In genomic region chr15:51861557-51862350, GRCh38 we compare ENCODE assay signal across 10 cellular contexts. TPM values are rescaled to one million over a fixed set of nuclear protein-coding genes. Genes with fewer than 3 reads are reported as not detected.
DNase-seq lines count a peak whose midpoint lies in the region.
"Had no signal": no experiment of that assay in that cellular context is flagged by ENCODE, and none has a peak within 500 bp of the region (broad histone marks: within the 10 kb centered on the region; RNA-seq: fewer than 3 reads in every experiment).

No MANE protein-coding gene starts in this region.

- no peaks in the 10 kb centered on the region for H3K27me3 ChIP-seq in trophoblast cell (ENCODE audit: insufficient read depth, low read length)
- H3K27me3 ChIP-seq: transverse colon had no signal

- no peak overlapping the region for H3K9ac ChIP-seq in trophoblast cell (ENCODE audit: low read length)

- H4K8ac ChIP-seq in trophoblast cell (ENCODE audit: low read depth, low read length), result no peak overlapping the region

- H3K9me3 Mint-ChIP-seq in activated CD4-positive, alpha-beta memory T cell treated with anti-CD3 and anti-CD28 coated beads for 36 hours, result no peaks in the 10 kb centered on the region

- H2BK120ac ChIP-seq in trophoblast cell (ENCODE audit: insufficient read depth, low read length, poor library complexity), result no peak overlapping the region

- H3K27ac ChIP-seq in trophoblast cell (ENCODE audit: low read depth, low read length), result no peak overlapping the region
- H3K27ac ChIP-seq: transverse colon had no signal

- no peak overlapping the region for H4K12ac ChIP-seq in trophoblast cell (ENCODE audit: low read depth, low read length)

- intact Hi-C loops in activated CD4-positive, alpha-beta memory T cell treated with anti-CD3 and anti-CD28 coated beads for 36 hours (cut with micrococcal nuclease), result loop anchor here (1.0 to 10.0 kb wide), 5 partner anchors 32 to 151 kb away; partner anchors contain the start of genes LYSMD2 and TMOD3

- H4K91ac ChIP-seq in trophoblast cell (ENCODE audit: low read depth, low read length), result no peak overlapping the region

- H2AK5ac ChIP-seq in trophoblast cell (ENCODE audit: low read length), result no peak overlapping the region

- no peak overlapping the region for H2BK5ac ChIP-seq in trophoblast cell (ENCODE audit: low read depth, low read length, poor library complexity)

- peaks cover 66% of the 10 kb centered on the region for H3K4me1 Mint-ChIP-seq in activated CD4-positive, alpha-beta memory T cell treated with anti-CD3 and anti-CD28 coated beads for 36 hours (ENCODE audit: low read depth)

- no peak overlapping the region for H3K23ac ChIP-seq in trophoblast cell (ENCODE audit: low read length)

- H3K79me1 ChIP-seq in trophoblast cell (ENCODE audit: low read length), result peaks cover 6% of the 10 kb centered on the region

- CTCF ChIA-PET in activated CD4-positive, alpha-beta memory T cell treated with anti-CD3 and anti-CD28 coated beads for 36 hours (lab: Charles Lee), result interaction anchor here (1.0 to 2.6 kb wide), 3 partner anchors 14 to 28 kb away, joined by 3 to 11 read pairs (median 4); no protein-coding TSS in a partner anchor

- no peak overlapping the region for H3K4me3 ChIP-seq in trophoblast cell (ENCODE audit: low read depth, low read length)
- H3K4me3 ChIP-seq: transverse colon had no signal

- no peak overlapping the region for H3K18ac ChIP-seq in trophoblast cell (ENCODE audit: low read length)

- no CpG with 5 or more reads among the region's 10 CpGs for WGBS in trophoblast cell (ENCODE audit: extremely low coverage, insufficient coverage, insufficient read length)

- H3K36me3 Mint-ChIP-seq in activated CD4-positive, alpha-beta memory T cell treated with anti-CD3 and anti-CD28 coated beads for 36 hours, result peaks cover 24% of the 10 kb centered on the region

- H3K4me1 ChIP-seq in trophoblast cell (ENCODE audit: control insufficient read depth in 1 of 2, insufficient read depth in 2 of 2, low read length in 2 of 2), result peaks cover 2 to 8% of the 10 kb centered on the region in 2 experiments

- H3K4me2 ChIP-seq in trophoblast cell (ENCODE audit: low read length), result no peak overlapping the region

- H3K9me3 ChIP-seq in trophoblast cell (ENCODE audit: insufficient read depth, low read depth, low read length), result no peaks in the 10 kb centered on the region
- H3K9me3 ChIP-seq: transverse colon had no signal

- no peak overlapping the region for H3K14ac ChIP-seq in trophoblast cell (ENCODE audit: low read length)

- H3K4me3 Mint-ChIP-seq in activated CD4-positive, alpha-beta memory T cell treated with anti-CD3 and anti-CD28 coated beads for 36 hours, result peak overlapping the region; percentile 36

- no peak overlapping the region for H2BK12ac ChIP-seq in trophoblast cell (ENCODE audit: low read length)

- DNase-seq in Kasumi-1 (lab: John Stamatoyannopoulos, UW), result peak; percentile 19 to 30
- peak; percentile 79 for DNase-seq in activated CD4-positive, alpha-beta memory T cell treated with anti-CD3 and anti-CD28 coated beads for 36 hours
- DNase-seq in effector CD4-positive, alpha-beta T cell, result peak; percentile 58
- DNase-seq in stimulated activated CD8-positive, alpha-beta memory T cell treated with anti-CD3 and anti-CD28 coated beads, Interleukin-12 subunit alpha, Interleukin-12 subunit beta, amount 100 ng/mL, for 24 hours (ENCODE audit: extremely low read depth), result peak; percentile 10
- DNase-seq in trophoblast cell, result no peak
- no peak for DNase-seq in AG08395 (ENCODE audit: low spot score)
- DNase-seq in middle frontal gyrus (ENCODE audit: extremely low spot score, low spot score), result no peak
- DNase-seq in NCI-H1417 (lab: John Stamatoyannopoulos, UW), result no peak
- DNase-seq: NCI-H446 treated with DMSO at 0.1 percent for 48 hours, transverse colon had no signal

- H3K27me3 Mint-ChIP-seq in activated CD4-positive, alpha-beta memory T cell treated with anti-CD3 and anti-CD28 coated beads for 36 hours, result no peaks in the 10 kb centered on the region

- POLR2A ChIA-PET in activated CD4-positive, alpha-beta memory T cell treated with anti-CD3 and anti-CD28 coated beads for 36 hours (lab: Charles Lee), result interaction anchor here (0.8 to 2.3 kb wide), 3 partner anchors 9 to 18 kb away, joined by 4 to 8 read pairs (median 6); no protein-coding TSS in a partner anchor

- no peak overlapping the region for H2AFZ ChIP-seq in trophoblast cell (ENCODE audit: insufficient read depth, low read length, poor library complexity)

- no peak overlapping the region for H3K4ac ChIP-seq in trophoblast cell (ENCODE audit: low read depth, low read length)

- peaks cover 0 to 2% of the 10 kb centered on the region in 2 experiments for H3K36me3 ChIP-seq in trophoblast cell (ENCODE audit: control insufficient read depth in 1 of 2, insufficient read depth in 2 of 2, low read length in 2 of 2)

- H3K79me2 ChIP-seq in trophoblast cell (ENCODE audit: control insufficient read depth, insufficient read depth, low read length, poor library complexity), result peaks cover 1% of the 10 kb centered on the region

- peak overlapping the region; percentile 61 for H3K27ac Mint-ChIP-seq in activated CD4-positive, alpha-beta memory T cell treated with anti-CD3 and anti-CD28 coated beads for 36 hours

RNA-seq across cellular contexts. Expression of gene TMOD3, which starts 32.3 kb away (rescaled TPM):
- total RNA-seq in activated CD4-positive, alpha-beta memory T cell treated with anti-CD3 and anti-CD28 coated beads for 36 hours, result 10 to 100 TPM; 56.9 to 61.6 TPM
- 36.0 and 36.1 TPM in 2 replicates for polyA plus RNA-seq in trophoblast cell (2013)

Comparison
In these comparisons a context has a peak if more than half of its experiments do, and no peak if none do; other contexts are left out.
1. DNase-seq: peak in Kasumi-1 (2 of 2), activated CD4-positive, alpha-beta memory T cell treated with anti-CD3 and anti-CD28 coated beads for 36 hours (single experiment), effector CD4-positive, alpha-beta T cell (single experiment) and stimulated activated CD8-positive, alpha-beta memory T cell treated with anti-CD3 and anti-CD28 coated beads, Interleukin-12 subunit alpha, Interleukin-12 subunit beta, amount 100 ng/mL, for 24 hours (single experiment); none in trophoblast cell (0 of 2), AG08395 (single experiment), middle frontal gyrus (single experiment) and NCI-H1417 (0 of 3).